Comparison of ENCODE assay signal across 17 cellular contexts in genomic region chr9:128406848-128407391, GRCh38. TPM values are rescaled to one million over a fixed set of nuclear protein-coding genes. Genes with fewer than 3 reads are reported as not detected.
DNase-seq lines count a peak whose midpoint lies in the region; TF ChIP-seq lines count a peak whose summit lies in the region.
"Had no signal": no experiment of that assay in that cellular context is flagged by ENCODE, and none has a peak within 500 bp of the region (broad histone marks: within the 10 kb centered on the region; RNA-seq: fewer than 3 reads in every experiment).

No MANE protein-coding gene starts in this region.

- H3K79me2 ChIP-seq in GM23248 (ENCODE audit: insufficient read depth) = no peaks in the 10 kb centered on the region

- peak; percentile 45 for DNase-seq in GM23248
- no peak for DNase-seq in SK-N-MC (ENCODE audit: low read depth, low spot score)
- peak; percentile 48 for DNase-seq in ecto neural progenitor cell (ENCODE audit: low spot score)
- DNase-seq in neural crest cell (ENCODE audit: low read depth, low spot score) = no peak
- no peak for DNase-seq in activated T-helper 1 cell treated with anti-CD3 and anti-CD28 coated beads, Interleukin-12 subunit alpha, Interleukin-12 subunit beta, Interleukin-2, Interleukin-4 antibody, amounts not matched to agents 30 ng/mL and 10 ng/mL and 1 ng/mL, durations not matched to agents 14 hours and 24 hours and 36 hours (ENCODE audit: low spot score)
- DNase-seq in anterior cingulate cortex (lab: John Stamatoyannopoulos, UW) = no peak
- DNase-seq in activated CD8-positive, alpha-beta memory T cell treated with anti-CD3 and anti-CD28 coated beads for 24 hours = no peak
- no peak for DNase-seq in NCI-H1436 (lab: John Stamatoyannopoulos, UW)
- DNase-seq: activated CD8-positive, alpha-beta T cell treated with anti-CD3 and anti-CD28 coated beads for 36 hours; GOT3; NCI-H2081; NCI-H526 treated with DMSO at 0.1 percent for 48 hours; PC-9; stimulated activated CD4-positive, alpha-beta T cell treated with anti-CD3 and anti-CD28 coated beads, Interleukin-2, amount 100 ng/mL, for 24 hours had no signal

- H3K9me3 ChIP-seq in GM23248 (ENCODE audit: low read depth) = no peaks in the 10 kb centered on the region
- H3K9me3 ChIP-seq in SK-N-MC (ENCODE audit: low read depth, low read length) = no peaks in the 10 kb centered on the region
- H3K9me3 ChIP-seq: suprapubic skin had no signal

- no peaks in the 10 kb centered on the region for H3K27me3 ChIP-seq in GM23248 (replicated peaks; ENCODE audit: insufficient read depth)
- H3K27me3 ChIP-seq: suprapubic skin had no signal

- H3K36me3 Mint-ChIP-seq in neural crest cell (ENCODE audit: low read depth) = no peaks in the 10 kb centered on the region
- no peaks in the 10 kb centered on the region for H3K36me3 Mint-ChIP-seq in activated T-helper 1 cell treated with anti-CD3 and anti-CD28 coated beads, Interleukin-12 subunit alpha, Interleukin-12 subunit beta, Interleukin-2, Interleukin-4 antibody, amounts not matched to agents 30 ng/mL and 10 ng/mL and 1 ng/mL, durations not matched to agents 14 hours and 24 hours and 36 hours (ENCODE audit: low read depth)

- no peak overlapping the region for H3K27ac ChIP-seq in GM23248
- H3K27ac ChIP-seq in SK-N-MC = peak overlapping the region; percentile 71
- H3K27ac ChIP-seq: coronary artery, epithelial cell of prostate, PC-9, suprapubic skin had no signal

- peaks cover 4% of the 10 kb centered on the region for H3K27me3 Mint-ChIP-seq in neural crest cell (ENCODE audit: low read depth)
- H3K27me3 Mint-ChIP-seq in activated T-helper 1 cell treated with anti-CD3 and anti-CD28 coated beads, Interleukin-12 subunit alpha, Interleukin-12 subunit beta, Interleukin-2, Interleukin-4 antibody, amounts not matched to agents 30 ng/mL and 10 ng/mL and 1 ng/mL, durations not matched to agents 14 hours and 24 hours and 36 hours (ENCODE audit: insufficient read depth) = peaks cover 38% of the 10 kb centered on the region

- H3K9me2 ChIP-seq in GM23248 (ENCODE audit: insufficient read depth) = no peaks in the 10 kb centered on the region

- H2AFZ ChIP-seq in GM23248 = no peak overlapping the region
- H2AFZ ChIP-seq: PC-9 had no signal

- H3K4me3 ChIP-seq in GM23248 (no peak overlapping the region), SK-N-MC (no peak overlapping the region)
- H3K4me3 ChIP-seq: coronary artery, PC-9, suprapubic skin had no signal

- TF ChIP-seq CTCF in neural crest cell (conservative IDR thresholded peaks at IDR 0.05) = no peak

- H3K4me3 Mint-ChIP-seq in neural crest cell = peak overlapping the region; percentile 58
- no peak overlapping the region for H3K4me3 Mint-ChIP-seq in activated T-helper 1 cell treated with anti-CD3 and anti-CD28 coated beads, Interleukin-12 subunit alpha, Interleukin-12 subunit beta, Interleukin-2, Interleukin-4 antibody, amounts not matched to agents 30 ng/mL and 10 ng/mL and 1 ng/mL, durations not matched to agents 14 hours and 24 hours and 36 hours
- H3K4me3 Mint-ChIP-seq: activated CD8-positive, alpha-beta T cell treated with anti-CD3 and anti-CD28 coated beads for 36 hours had no signal

- H3K9ac ChIP-seq in GM23248 (no peak overlapping the region), SK-N-MC (ENCODE audit: insufficient read length) (peak overlapping the region; percentile 32)

- 59 to 62% methylated on average over 9 of the region's 9 CpGs for WGBS in GM23248 (ENCODE audit: low coverage in 1 of 2, low lambda C conversion rate in 2 of 2, missing lambda C conversion rate in 2 of 2), 2 experiments

- H4K20me1 ChIP-seq in GM23248 (ENCODE audit: insufficient read depth) = no peaks in the 10 kb centered on the region

- in situ Hi-C loops in GM23248 (cut with MboI) = no loop called here

- peak overlapping the region; percentile 59 for H3K27ac Mint-ChIP-seq in neural crest cell (ENCODE audit: unreplicated experiment)
- H3K27ac Mint-ChIP-seq in activated T-helper 1 cell treated with anti-CD3 and anti-CD28 coated beads, Interleukin-12 subunit alpha, Interleukin-12 subunit beta, Interleukin-2, Interleukin-4 antibody, amounts not matched to agents 30 ng/mL and 10 ng/mL and 1 ng/mL, durations not matched to agents 14 hours and 24 hours and 36 hours = no peak overlapping the region
- H3K27ac Mint-ChIP-seq: activated CD8-positive, alpha-beta T cell treated with anti-CD3 and anti-CD28 coated beads for 36 hours had no signal

- intact Hi-C loops in activated T-helper 1 cell treated with anti-CD3 and anti-CD28 coated beads, Interleukin-12 subunit alpha, Interleukin-12 subunit beta, Interleukin-2, Interleukin-4 antibody, amounts not matched to agents 30 ng/mL and 10 ng/mL and 1 ng/mL, durations not matched to agents 14 hours and 24 hours and 36 hours (cut with micrococcal nuclease) = no loop called here

- no peaks in the 10 kb centered on the region for H3F3A ChIP-seq in GM23248 (ENCODE audit: insufficient read depth)

- no peaks in the 10 kb centered on the region for H3K9me3 Mint-ChIP-seq in neural crest cell
- H3K9me3 Mint-ChIP-seq in activated T-helper 1 cell treated with anti-CD3 and anti-CD28 coated beads, Interleukin-12 subunit alpha, Interleukin-12 subunit beta, Interleukin-2, Interleukin-4 antibody, amounts not matched to agents 30 ng/mL and 10 ng/mL and 1 ng/mL, durations not matched to agents 14 hours and 24 hours and 36 hours = no peaks in the 10 kb centered on the region
- H3K9me3 Mint-ChIP-seq: activated CD8-positive, alpha-beta T cell treated with anti-CD3 and anti-CD28 coated beads for 36 hours had no signal

- peaks cover 68% of the 10 kb centered on the region for H3K4me1 Mint-ChIP-seq in neural crest cell
- H3K4me1 Mint-ChIP-seq in activated T-helper 1 cell treated with anti-CD3 and anti-CD28 coated beads, Interleukin-12 subunit alpha, Interleukin-12 subunit beta, Interleukin-2, Interleukin-4 antibody, amounts not matched to agents 30 ng/mL and 10 ng/mL and 1 ng/mL, durations not matched to agents 14 hours and 24 hours and 36 hours (ENCODE audit: low read depth) = no peaks in the 10 kb centered on the region

- H3K36me3 ChIP-seq in GM23248 (ENCODE audit: low read depth) (no peaks in the 10 kb centered on the region), SK-N-MC (ENCODE audit: insufficient read depth, low read length) (no peaks in the 10 kb centered on the region)
- H3K36me3 ChIP-seq: suprapubic skin had no signal

- no peak overlapping the region for H3K4me2 ChIP-seq in GM23248 (ENCODE audit: unreplicated experiment)
- H3K4me2 ChIP-seq: PC-9 had no signal

- peaks cover 8% of the 10 kb centered on the region; the same call in 1 of the 2 replicates for H3K4me1 ChIP-seq in GM23248 (ENCODE audit: insufficient read depth)
- H3K4me1 ChIP-seq: suprapubic skin had no signal

RNA-seq across cellular contexts. Expression of gene CERCAM, which starts 13.7 kb away (rescaled TPM):
- 474 and 525 TPM in 2 replicates for total RNA-seq in GM23248 (2014; rRNA removed; shearing (Covaris generic))
- polyA plus RNA-seq in GM23248 (2016; fragmentation: Nextera tagmentation; extraction: Ambion mirVana) = 596 and 633 TPM in 2 replicates
- 49.7 and 56.4 TPM in 2 replicates for total RNA-seq in neural crest cell
- total RNA-seq in activated T-helper 1 cell treated with anti-CD3 and anti-CD28 coated beads, Interleukin-12 subunit alpha, Interleukin-12 subunit beta, Interleukin-2, Interleukin-4 antibody, amounts not matched to agents 30 ng/mL and 10 ng/mL and 1 ng/mL, durations not matched to agents 14 hours and 24 hours and 36 hours = 0.86 and 1.6 TPM in 2 replicates

RNA-seq across cellular contexts. Expression of gene URM1, which starts 35.7 kb away (rescaled TPM):
- total RNA-seq in GM23248 (2014; rRNA removed; shearing (Covaris generic)) = 39.2 and 59.2 TPM in 2 replicates
- 60.9 and 64.4 TPM in 2 replicates for polyA plus RNA-seq in GM23248 (2016; fragmentation: Nextera tagmentation; extraction: Ambion mirVana)
- 69.9 and 73.2 TPM in 2 replicates for total RNA-seq in neural crest cell
- 81.6 and 82.6 TPM in 2 replicates for total RNA-seq in activated T-helper 1 cell treated with anti-CD3 and anti-CD28 coated beads, Interleukin-12 subunit alpha, Interleukin-12 subunit beta, Interleukin-2, Interleukin-4 antibody, amounts not matched to agents 30 ng/mL and 10 ng/mL and 1 ng/mL, durations not matched to agents 14 hours and 24 hours and 36 hours

RNA-seq across cellular contexts. Expression of gene ODF2, which starts 48.9 kb away (rescaled TPM):
- total RNA-seq in GM23248 (2014; rRNA removed; shearing (Covaris generic)) = 29.5 and 37.9 TPM in 2 replicates
- 32.1 and 34.8 TPM in 2 replicates for polyA plus RNA-seq in GM23248 (2016; fragmentation: Nextera tagmentation; extraction: Ambion mirVana)
- 85.2 and 85.5 TPM in 2 replicates for total RNA-seq in neural crest cell
- 55.6 and 57.6 TPM in 2 replicates for total RNA-seq in activated T-helper 1 cell treated with anti-CD3 and anti-CD28 coated beads, Interleukin-12 subunit alpha, Interleukin-12 subunit beta, Interleukin-2, Interleukin-4 antibody, amounts not matched to agents 30 ng/mL and 10 ng/mL and 1 ng/mL, durations not matched to agents 14 hours and 24 hours and 36 hours

Comparison
In these comparisons a context has a peak if more than half of its experiments do, and no peak if none do; other contexts are left out.
1. DNase-seq: peak in GM23248 (single experiment) and ecto neural progenitor cell (single experiment); none in SK-N-MC (single experiment), neural crest cell (single experiment), activated T-helper 1 cell treated with anti-CD3 and anti-CD28 coated beads, Interleukin-12 subunit alpha, Interleukin-12 subunit beta, Interleukin-2, Interleukin-4 antibody, amounts not matched to agents 30 ng/mL and 10 ng/mL and 1 ng/mL, durations not matched to agents 14 hours and 24 hours and 36 hours (single experiment), anterior cingulate cortex (0 of 58), activated CD8-positive, alpha-beta memory T cell treated with anti-CD3 and anti-CD28 coated beads for 24 hours (single experiment) and NCI-H1436 (single experiment).
2. RNA of gene CERCAM, which starts 13.7 kb away (total RNA-seq): 474 to 525 TPM in GM23248 and 49.7 to 56.4 TPM in neural crest cell; 0.86 to 1.6 TPM in activated T-helper 1 cell treated with anti-CD3 and anti-CD28 coated beads, Interleukin-12 subunit alpha, Interleukin-12 subunit beta, Interleukin-2, Interleukin-4 antibody, amounts not matched to agents 30 ng/mL and 10 ng/mL and 1 ng/mL, durations not matched to agents 14 hours and 24 hours and 36 hours; every median in the first group is over 10 times any median in the second.